Comparison of ENCODE assay signal across 1 cellular context in the genomic region with DNA sequence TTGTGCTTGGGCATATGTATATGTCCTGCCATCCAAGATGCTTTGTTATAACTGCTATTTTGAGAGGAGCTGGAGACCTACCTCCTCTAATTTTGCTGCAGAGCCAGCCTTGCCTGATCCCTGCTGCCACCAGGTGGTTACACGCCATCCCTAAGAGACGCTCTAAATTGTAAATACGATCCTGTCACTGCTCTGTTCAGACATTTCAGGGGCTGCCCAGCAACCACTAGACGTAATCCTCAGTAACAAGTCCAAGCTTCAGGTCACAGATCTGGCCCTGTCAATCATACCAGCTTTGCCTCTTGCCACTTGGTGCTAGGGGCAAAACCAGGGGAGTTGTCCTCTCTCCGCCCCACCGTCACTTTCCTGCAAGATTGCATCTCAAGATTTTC.
TF ChIP-seq lines count a peak whose summit lies in the region.

No MANE protein-coding gene starts in this region.

TF ChIP-seq in K562, 482 proteins besides CTCF, POLR2A, EP300 and RAD21 (continued from another document):
- TF ChIP-seq, protein P1, sequence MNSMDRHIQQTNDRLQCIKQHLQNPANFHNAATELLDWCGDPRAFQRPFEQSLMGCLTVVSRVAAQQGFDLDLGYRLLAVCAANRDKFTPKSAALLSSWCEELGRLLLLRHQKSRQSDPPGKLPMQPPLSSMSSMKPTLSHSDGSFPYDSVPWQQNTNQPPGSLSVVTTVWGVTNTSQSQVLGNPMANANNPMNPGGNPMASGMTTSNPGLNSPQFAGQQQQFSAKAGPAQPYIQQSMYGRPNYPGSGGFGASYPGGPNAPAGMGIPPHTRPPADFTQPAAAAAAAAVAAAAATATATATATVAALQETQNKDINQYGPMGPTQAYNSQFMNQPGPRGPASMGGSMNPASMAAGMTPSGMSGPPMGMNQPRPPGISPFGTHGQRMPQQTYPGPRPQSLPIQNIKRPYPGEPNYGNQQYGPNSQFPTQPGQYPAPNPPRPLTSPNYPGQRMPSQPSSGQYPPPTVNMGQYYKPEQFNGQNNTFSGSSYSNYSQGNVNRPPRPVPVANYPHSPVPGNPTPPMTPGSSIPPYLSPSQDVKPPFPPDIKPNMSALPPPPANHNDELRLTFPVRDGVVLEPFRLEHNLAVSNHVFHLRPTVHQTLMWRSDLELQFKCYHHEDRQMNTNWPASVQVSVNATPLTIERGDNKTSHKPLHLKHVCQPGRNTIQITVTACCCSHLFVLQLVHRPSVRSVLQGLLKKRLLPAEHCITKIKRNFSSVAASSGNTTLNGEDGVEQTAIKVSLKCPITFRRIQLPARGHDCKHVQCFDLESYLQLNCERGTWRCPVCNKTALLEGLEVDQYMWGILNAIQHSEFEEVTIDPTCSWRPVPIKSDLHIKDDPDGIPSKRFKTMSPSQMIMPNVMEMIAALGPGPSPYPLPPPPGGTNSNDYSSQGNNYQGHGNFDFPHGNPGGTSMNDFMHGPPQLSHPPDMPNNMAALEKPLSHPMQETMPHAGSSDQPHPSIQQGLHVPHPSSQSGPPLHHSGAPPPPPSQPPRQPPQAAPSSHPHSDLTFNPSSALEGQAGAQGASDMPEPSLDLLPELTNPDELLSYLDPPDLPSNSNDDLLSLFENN (IDR thresholded peaks at IDR 0.05; ENCODE audit: low read depth in 2 of 2, low read length in 2 of 2): no peak
